16 cellular contexts compared by ENCODE assay signal in genomic region chr7:90896458-90896857, GRCh38.
DNase-seq lines count a peak whose midpoint lies in the region; ATAC-seq, FAIRE-seq and TF ChIP-seq lines count a peak whose summit lies in the region.
"Had no signal": no experiment of that assay in that cellular context is flagged by ENCODE, and none has a peak within 500 bp of the region (broad histone marks: within the 10 kb centered on the region; RNA-seq: fewer than 3 reads in every experiment).

No MANE protein-coding gene starts in this region.

- H4K20me1 ChIP-seq in KMS-11 (ENCODE audit: insufficient read depth) = peaks cover 4% of the 10 kb centered on the region; the same call in 1 of the 2 replicates
- H4K20me1 ChIP-seq: BLaER1 treated with 17β-estradiol and CSF1 and Interleukin-3, amounts not matched to agents 10 nM and 100 nM had no signal

- no peak overlapping the region for H3K4ac ChIP-seq in trophoblast cell (ENCODE audit: low read depth, low read length)

- intact Hi-C loops in stomach (cut with DNase I; ENCODE audit: low total_unique reads) = no loop called here
- intact Hi-C loops in kidney (cut with DNase I) = no loop called here

- H3K23ac ChIP-seq in trophoblast cell (ENCODE audit: low read length) = no peak overlapping the region

- H4K8ac ChIP-seq in trophoblast cell (ENCODE audit: low read depth, low read length) = no peak overlapping the region

- H3K4me2 ChIP-seq in KMS-11 = 0 out of 2 replicates have a peak overlapping the region, but pooled peaks have one; percentile 61
- no peak overlapping the region for H3K4me2 ChIP-seq in trophoblast cell (ENCODE audit: low read length)
- H3K4me2 ChIP-seq: BLaER1 treated with 17β-estradiol and CSF1 and Interleukin-3, amounts not matched to agents 10 nM and 100 nM had no signal

- WGBS in trophoblast cell (ENCODE audit: extremely low coverage, insufficient coverage, insufficient read length) = no CpG with 5 or more reads among the region's 1 CpG
- WGBS in stomach, 5 donors = 83 to 98% (median 93%) methylated on average over 1 of the region's 1 CpG

- no peak overlapping the region for H2BK5ac ChIP-seq in trophoblast cell (ENCODE audit: low read depth, low read length, poor library complexity)

- no peak overlapping the region for H3K18ac ChIP-seq in trophoblast cell (ENCODE audit: low read length)

- TF ChIP-seq CTCF in KMS-11 (conservative IDR thresholded peaks at IDR 0.05; ENCODE audit: low read depth, low read length) = no peak
- no peak for TF ChIP-seq CTCF in bronchial epithelial cell (IDR thresholded peaks at IDR 0.05; ENCODE audit: insufficient read depth, low read length, severe bottlenecking)
- no peak for TF ChIP-seq CTCF in fibroblast of villous mesenchyme (IDR thresholded peaks at IDR 0.05; ENCODE audit: insufficient read depth, low read depth, low read length)
- TF ChIP-seq CTCF in stomach (IDR thresholded peaks at IDR 0.05) = no peak
- no peak for TF ChIP-seq CTCF in kidney (IDR thresholded peaks at IDR 0.05; ENCODE audit: borderline replicate concordance, extremely low read depth, insufficient read depth)

- no peak overlapping the region for H2BK12ac ChIP-seq in trophoblast cell (ENCODE audit: low read length)

- TF ChIP-seq EP300 in stomach (IDR thresholded peaks at IDR 0.05) = no peak

- H3K79me2 ChIP-seq in KMS-11 (ENCODE audit: insufficient read depth, low read depth) (peaks cover 49% of the 10 kb centered on the region; the same call in 1 of the 2 replicates), trophoblast cell (ENCODE audit: control insufficient read depth, insufficient read depth, low read length, poor library complexity) (no peaks in the 10 kb centered on the region)

- TF ChIP-seq POLR2A in stomach (IDR thresholded peaks at IDR 0.05) = no peak

- H3K9me3 ChIP-seq in trophoblast cell (ENCODE audit: insufficient read depth, low read depth, low read length) (no peaks in the 10 kb centered on the region), stomach (no peaks in the 10 kb centered on the region), kidney (ENCODE audit: control insufficient read depth in 1 of 2, low read length in 2 of 2) (no peaks in the 10 kb centered on the region)
- H3K9me3 ChIP-seq: BLaER1 treated with 17β-estradiol and CSF1 and Interleukin-3, amounts not matched to agents 10 nM and 100 nM had no signal

- H3K9ac ChIP-seq in KMS-11 (no peak overlapping the region), trophoblast cell (ENCODE audit: low read length) (no peak overlapping the region), kidney (ENCODE audit: low read length in 2 of 2) (no peak overlapping the region)
- H3K9ac ChIP-seq: BLaER1 treated with 17β-estradiol and CSF1 and Interleukin-3, amounts not matched to agents 10 nM and 100 nM had no signal

- peak; percentile 11 for DNase-seq in ELR (ENCODE audit: low read depth)
- peak; percentile 27 for DNase-seq in bronchial epithelial cell (ENCODE audit: low read depth)
- DNase-seq in fibroblast of villous mesenchyme (ENCODE audit: low read depth) = peak; percentile 14
- no peak for DNase-seq in trophoblast cell
- DNase-seq in stomach = no peak
- no peak for DNase-seq in kidney
- DNase-seq: ACHN; CD4-positive, CD25-positive, alpha-beta regulatory T cell; DMS79 treated with DMSO at 0.1 percent for 48 hours; EL; GDM1 had no signal

- no peak overlapping the region for H3K4me3 ChIP-seq in KMS-11 (IDR thresholded peaks at IDR 0.05; ENCODE audit: insufficient read depth, low read depth, low read length)
- no peak overlapping the region for H3K4me3 ChIP-seq in bronchial epithelial cell (ENCODE audit: low read depth, low read length)
- H3K4me3 ChIP-seq in fibroblast of villous mesenchyme (ENCODE audit: low read depth, low read length) = no peak overlapping the region
- no peak overlapping the region for H3K4me3 ChIP-seq in trophoblast cell (ENCODE audit: low read depth, low read length)
- H3K4me3 ChIP-seq in stomach = no peak overlapping the region
- H3K4me3 ChIP-seq in kidney (ENCODE audit: low read length in 2 of 2) = no peak overlapping the region
- H3K4me3 ChIP-seq: BLaER1 treated with 17β-estradiol and CSF1 and Interleukin-3, amounts not matched to agents 10 nM and 100 nM had no signal

- no peak overlapping the region for H2AK5ac ChIP-seq in trophoblast cell (ENCODE audit: low read length)

- no peak for ATAC-seq in HG02588 (IDR thresholded peaks at IDR 0.05; ENCODE audit: unreplicated experiment)

- no peak overlapping the region for H2BK120ac ChIP-seq in trophoblast cell (ENCODE audit: insufficient read depth, low read length, poor library complexity)

- peaks cover 53% of the 10 kb centered on the region for H3K4me1 ChIP-seq in KMS-11 (ENCODE audit: low read depth, poor library complexity, severe bottlenecking)
- H3K4me1 ChIP-seq in trophoblast cell (ENCODE audit: control insufficient read depth in 1 of 2, insufficient read depth in 2 of 2, low read length in 2 of 2) = no peaks in the 10 kb centered on the region
- peaks cover 0 to 2% (median 0%) of the 10 kb centered on the region in 4 donors for H3K4me1 ChIP-seq in stomach
- no peaks in the 10 kb centered on the region for H3K4me1 ChIP-seq in kidney (ENCODE audit: control insufficient read depth in 1 of 2, insufficient read depth in 1 of 2, low read depth in 1 of 2, low read length in 2 of 2)

- H2AFZ ChIP-seq in KMS-11 (ENCODE audit: low read depth) = no peak overlapping the region
- H2AFZ ChIP-seq in trophoblast cell (ENCODE audit: insufficient read depth, low read length, poor library complexity) = no peak overlapping the region

- no peaks in the 10 kb centered on the region for H3K27me3 ChIP-seq in KMS-11 (ENCODE audit: insufficient read depth, low read depth)
- no peaks in the 10 kb centered on the region for H3K27me3 ChIP-seq in bronchial epithelial cell (ENCODE audit: control insufficient read depth, insufficient read depth, low read length)
- no peaks in the 10 kb centered on the region for H3K27me3 ChIP-seq in trophoblast cell (ENCODE audit: insufficient read depth, low read length)
- H3K27me3 ChIP-seq in stomach = no peaks in the 10 kb centered on the region
- H3K27me3 ChIP-seq: BLaER1 treated with 17β-estradiol and CSF1 and Interleukin-3, amounts not matched to agents 10 nM and 100 nM had no signal

- no peaks in the 10 kb centered on the region for H3K36me3 ChIP-seq in KMS-11 (ENCODE audit: insufficient read depth)
- H3K36me3 ChIP-seq in bronchial epithelial cell (ENCODE audit: control insufficient read depth, insufficient read depth, low read length) = no peaks in the 10 kb centered on the region
- H3K36me3 ChIP-seq in trophoblast cell (ENCODE audit: control insufficient read depth in 1 of 2, insufficient read depth in 2 of 2, low read length in 2 of 2) = no peaks in the 10 kb centered on the region
- no peaks in the 10 kb centered on the region for H3K36me3 ChIP-seq in stomach
- H3K36me3 ChIP-seq in kidney (ENCODE audit: control insufficient read depth in 1 of 2, insufficient read depth in 2 of 2, low read length in 2 of 2) = no peaks in the 10 kb centered on the region

- H3K27ac ChIP-seq in KMS-11 = no peak overlapping the region
- no peak overlapping the region for H3K27ac ChIP-seq in trophoblast cell (ENCODE audit: low read depth, low read length)
- no peak overlapping the region for H3K27ac ChIP-seq in stomach
- H3K27ac ChIP-seq in kidney (ENCODE audit: low read depth in 2 of 2, low read length in 2 of 2) = no peak overlapping the region
- H3K27ac ChIP-seq: BLaER1 treated with 17β-estradiol and CSF1 and Interleukin-3, amounts not matched to agents 10 nM and 100 nM had no signal

- FAIRE-seq in bronchial epithelial cell (lab: Jason Lieb, UNC) (no peak), kidney (lab: Jason Lieb, UNC) (no peak)
- FAIRE-seq: GM12892, H54 had no signal

- no peak overlapping the region for H3K14ac ChIP-seq in trophoblast cell (ENCODE audit: low read length)

- H4K91ac ChIP-seq in trophoblast cell (ENCODE audit: low read depth, low read length) = no peak overlapping the region

- H4K12ac ChIP-seq in trophoblast cell (ENCODE audit: low read depth, low read length) = no peak overlapping the region

- H3K79me1 ChIP-seq in trophoblast cell (ENCODE audit: low read length) = no peaks in the 10 kb centered on the region

Comparison
In these comparisons a context has a peak if more than half of its experiments do, and no peak if none do; other contexts are left out.
1. DNase-seq: peak in ELR (single experiment), bronchial epithelial cell (single experiment) and fibroblast of villous mesenchyme (single experiment); none in trophoblast cell (0 of 2), stomach (single experiment) and kidney (single experiment).